7 cellular contexts compared by ENCODE assay signal in the genomic region with DNA sequence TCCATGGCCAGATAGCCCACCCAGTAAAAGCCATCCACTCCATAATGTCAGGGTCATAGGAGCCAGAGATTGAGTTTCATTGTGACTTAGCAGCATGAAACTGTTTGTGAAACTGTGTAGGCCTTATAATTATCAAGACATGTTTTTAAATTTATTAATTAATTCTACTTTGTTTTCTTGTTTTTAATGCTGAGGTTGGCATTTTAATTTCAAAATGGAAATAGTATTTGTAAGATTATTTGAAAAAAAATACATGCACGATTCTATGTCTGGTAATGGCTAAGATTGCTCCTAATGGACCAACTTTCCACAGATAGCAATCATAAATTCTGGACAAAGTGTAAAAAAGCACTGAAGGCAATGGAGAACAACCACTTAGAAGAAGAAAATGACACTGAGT.
"Had no signal": no experiment of that assay in that cellular context is flagged by ENCODE, and none has a peak within 500 bp of the region (broad histone marks: within the 10 kb centered on the region; RNA-seq: fewer than 3 reads in every experiment).

No MANE protein-coding gene starts in this region.

- H3K4me1 ChIP-seq: HAP-1 had no signal

- H2AFZ ChIP-seq: GM23338 had no signal

- H3K9me3 ChIP-seq: HAP-1 had no signal

- H3K36me3 ChIP-seq: HAP-1 had no signal

- H3K4me2 ChIP-seq: GM23338 had no signal

- DNase-seq: H7, HFFc6, KG1 had no signal

- H3K27ac ChIP-seq: HL-60 had no signal

- ATAC-seq: GM23338, HCT116 had no signal

- H3K4me3 ChIP-seq: GM23338, HAP-1 had no signal
